ENCODE assay signal across 19 cellular contexts in the genomic region with DNA sequence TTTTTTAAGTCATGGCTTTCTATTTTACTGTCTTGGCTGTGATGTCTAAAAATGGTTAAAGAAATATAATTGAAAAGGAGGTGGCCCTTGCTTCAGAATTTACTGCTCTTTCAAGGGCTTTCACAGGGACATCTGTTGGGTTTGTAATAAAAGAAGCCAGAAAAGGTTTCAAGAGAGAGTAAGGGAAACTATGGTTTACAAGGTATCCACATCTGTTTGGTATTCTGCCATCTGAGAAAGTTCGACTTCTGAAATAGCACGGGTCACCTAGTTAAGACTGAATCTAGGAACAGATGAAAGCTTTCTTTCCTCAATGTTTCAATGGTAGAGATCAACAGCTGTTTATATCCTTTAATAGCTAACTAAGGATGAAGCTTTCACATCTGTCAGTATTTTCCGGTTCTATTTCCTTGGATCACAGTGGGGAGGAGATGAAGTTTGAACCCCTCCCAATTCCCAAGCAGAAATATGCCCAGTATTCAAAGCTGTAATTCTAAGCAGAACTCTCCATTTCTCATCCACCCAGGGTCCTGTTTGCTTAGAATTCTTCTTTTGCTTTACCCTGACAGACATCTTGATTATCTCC.
DNase-seq lines count a peak whose midpoint lies in the region; ATAC-seq and TF ChIP-seq lines count a peak whose summit lies in the region.
"Had no signal": no experiment of that assay in that cellular context is flagged by ENCODE, and none has a peak within 500 bp of the region (broad histone marks: within the 10 kb centered on the region; RNA-seq: fewer than 3 reads in every experiment).

No MANE protein-coding gene starts in this region.

- peaks cover 10% of the 10 kb centered on the region for H3K36me3 Mint-ChIP-seq in progenitor cell of endocrine pancreas (ENCODE audit: insufficient read depth)

- WGBS in esophagus squamous epithelium, 2 donors = 57 to 86% methylated on average over 3 of the region's 3 CpGs

- peaks cover 1% of the 10 kb centered on the region for H3K4me1 Mint-ChIP-seq in progenitor cell of endocrine pancreas (ENCODE audit: low read depth)
- H3K4me1 Mint-ChIP-seq: CD8-positive, alpha-beta memory T cell had no signal

- ATAC-seq in GM18870 (IDR thresholded peaks at IDR 0.05; ENCODE audit: unreplicated experiment) = peak; percentile 57
- peak; percentile 50 for ATAC-seq in HG03060 (IDR thresholded peaks at IDR 0.05; ENCODE audit: low read depth, unreplicated experiment)
- ATAC-seq: HCT116 had no signal

- TF ChIP-seq CTCF in dorsolateral prefrontal cortex (IDR thresholded peaks at IDR 0.05 in 54 of 56, conservative IDR thresholded peaks at IDR 0.05 in 2 of 56; ENCODE audit: low read depth in 1 of 56, partially characterized antibody in 56 of 56) (no peak), progenitor cell of endocrine pancreas (IDR thresholded peaks at IDR 0.05; ENCODE audit: unreplicated experiment) (no peak), esophagus squamous epithelium (IDR thresholded peaks at IDR 0.05) (no peak)

- intact Hi-C loops in dorsolateral prefrontal cortex (cut with DNase I) (no loop called here), esophagus squamous epithelium (cut with DNase I) (no loop called here)

- DNase-seq in dorsolateral prefrontal cortex (no peak), progenitor cell of endocrine pancreas (ENCODE audit: low spot score, unreplicated experiment) (no peak), esophagus squamous epithelium (lab: John Stamatoyannopoulos, UW) (no peak), NCI-H510A treated with DMSO at 0.1 percent for 48 hours (lab: John Stamatoyannopoulos, UW) (no peak)
- DNase-seq in stimulated activated CD4-positive, alpha-beta T cell treated with anti-CD3 and anti-CD28 coated beads, Interleukin-15, amount 100 ng/mL, for 24 hours = no peak
- no peak for DNase-seq in activated naive CD4-positive, alpha-beta T cell treated with Interleukin-2 at 50 U/mL for 16 hours
- DNase-seq: activated CD4-positive, alpha-beta T cell treated with anti-CD3 and anti-CD28 coated beads for 4 hours; CD8-positive, alpha-beta memory T cell; dermis blood vessel endothelial cell; MV-4-11; NCI-H187; spleen; testis had no signal

- no peak for TF ChIP-seq POLR2A in esophagus squamous epithelium (IDR thresholded peaks at IDR 0.05)

- peak overlapping the region in 35 of 59 donors; percentile 0 to 72 (median 36) for H3K27ac ChIP-seq in dorsolateral prefrontal cortex
- H3K27ac ChIP-seq in esophagus squamous epithelium = peak overlapping the region in 1 of 4 donors; percentile 7
- H3K27ac ChIP-seq: epithelial cell of prostate, neutrophil, testis had no signal

- peaks cover 0 to 6% (median 2%) of the 10 kb centered on the region in 3 donors for H3K36me3 ChIP-seq in esophagus squamous epithelium
- H3K36me3 ChIP-seq: neutrophil had no signal

- H3K27me3 Mint-ChIP-seq in progenitor cell of endocrine pancreas = no peaks in the 10 kb centered on the region
- H3K27me3 Mint-ChIP-seq: CD8-positive, alpha-beta memory T cell had no signal

- H3K27me3 ChIP-seq in dorsolateral prefrontal cortex (no peaks in the 10 kb centered on the region), esophagus squamous epithelium (no peaks in the 10 kb centered on the region)
- H3K27me3 ChIP-seq: neutrophil, spleen, testis had no signal

- peaks cover 4% of the 10 kb centered on the region for H3K9me3 Mint-ChIP-seq in progenitor cell of endocrine pancreas (ENCODE audit: low read depth)
- H3K9me3 Mint-ChIP-seq: activated T-helper 2 cell treated with anti-CD3 and anti-CD28 coated beads, Interferon-gamma antibody, Interleukin-2, Interleukin-4, amounts not matched to agents 10 μg/mL and 5 μg/mL and 100 μg/mL, durations not matched to agents 14 hours and 24 hours and 36 hours had no signal

- peaks cover 0 to 18% (median 13%) of the 10 kb centered on the region in 3 donors for H3K4me1 ChIP-seq in esophagus squamous epithelium
- H3K4me1 ChIP-seq: testis had no signal

- H3K27ac Mint-ChIP-seq in progenitor cell of endocrine pancreas = peak overlapping the region; percentile 42
- H3K27ac Mint-ChIP-seq: activated T-helper 2 cell treated with anti-CD3 and anti-CD28 coated beads, Interferon-gamma antibody, Interleukin-2, Interleukin-4, amounts not matched to agents 10 μg/mL and 5 μg/mL and 100 μg/mL, durations not matched to agents 14 hours and 24 hours and 36 hours; CD8-positive, alpha-beta memory T cell had no signal

- H3K9me3 ChIP-seq in esophagus squamous epithelium = no peaks in the 10 kb centered on the region
- H3K9me3 ChIP-seq: neutrophil, testis had no signal

- H3K4me3 ChIP-seq in dorsolateral prefrontal cortex (no peak overlapping the region), esophagus squamous epithelium (no peak overlapping the region)
- H3K4me3 ChIP-seq: spleen, testis had no signal

- H3K4me3 Mint-ChIP-seq in progenitor cell of endocrine pancreas (ENCODE audit: low read depth) = no peak overlapping the region
- H3K4me3 Mint-ChIP-seq: CD8-positive, alpha-beta memory T cell had no signal
